Comparison of ENCODE assay signal across 28 cellular contexts in genomic region chr9:86958203-86958602, GRCh38.
"Had no signal": no experiment of that assay in that cellular context is flagged by ENCODE, and none has a peak within 500 bp of the region (broad histone marks: within the 10 kb centered on the region; RNA-seq: fewer than 3 reads in every experiment).

No MANE protein-coding gene starts in this region.

- H3K27me3 ChIP-seq: esophagus muscularis mucosa, gastroesophageal sphincter had no signal

- H3K4me1 ChIP-seq: colonic mucosa, esophagus squamous epithelium, foreskin keratinocyte, gastrocnemius medialis, heart left ventricle, heart right ventricle had no signal

- H3K9me3 ChIP-seq: colonic mucosa, esophagus muscularis mucosa, esophagus squamous epithelium, gastrocnemius medialis, gastroesophageal sphincter, heart left ventricle, heart right ventricle had no signal

- ATAC-seq: effector memory CD8-positive, alpha-beta T cell; esophagus mucosa; foreskin keratinocyte; gastrocnemius medialis; gastroesophageal sphincter; heart left ventricle; heart right ventricle had no signal

- H2AFZ ChIP-seq: hepatocyte had no signal

- H3K4me3 ChIP-seq: colonic mucosa, coronary artery, dorsolateral prefrontal cortex, esophagus muscularis mucosa, esophagus squamous epithelium, gastrocnemius medialis, gastroesophageal sphincter, heart left ventricle, heart right ventricle, hepatocyte had no signal

- H3K4me2 ChIP-seq: hepatocyte had no signal

- H3K36me3 ChIP-seq: colonic mucosa, esophagus muscularis mucosa, esophagus squamous epithelium, gastrocnemius medialis, gastroesophageal sphincter, heart left ventricle, heart right ventricle had no signal

- FAIRE-seq: endometrium, endothelial cell of umbilical vein, frontal cortex had no signal

- H3K27ac ChIP-seq: colonic mucosa, coronary artery, dorsolateral prefrontal cortex, epithelial cell of prostate, esophagus muscularis mucosa, esophagus squamous epithelium, foreskin keratinocyte, gastrocnemius medialis, gastroesophageal sphincter, heart left ventricle, heart right ventricle, hepatocyte had no signal

- H3K79me2 ChIP-seq: hepatocyte had no signal

- DNase-seq: colonic mucosa; cortex of kidney; dermis blood vessel endothelial cell; dorsolateral prefrontal cortex; effector CD4-positive, alpha-beta T cell; effector CD8-positive, alpha-beta T cell; effector memory CD4-positive, alpha-beta T cell; effector memory CD8-positive, alpha-beta T cell; endodermal cell; erythroblast; esophagus squamous epithelium; foreskin fibroblast; foreskin keratinocyte; foreskin melanocyte; gastrocnemius medialis; glutamatergic neuron; head of caudate nucleus; heart left ventricle; heart right ventricle had no signal
